1 cellular context compared by ENCODE assay signal in genomic region chr19:45640849-45641273, GRCh38.
TF ChIP-seq lines count a peak whose summit lies in the region.

No MANE protein-coding gene starts in this region.

TF ChIP-seq in HEK293, 187 proteins besides CTCF, POLR2A, EP300 and RAD21 (continued from another document):
- peak; percentile 51; the same call in 1 of the 2 replicates for TF ChIP-seq ZNF449 (tag by site-specific recombination; IDR thresholded peaks at IDR 0.05)
- no peak for TF ChIP-seq YY1 (tag by site-specific recombination; IDR thresholded peaks at IDR 0.05)
- TF ChIP-seq SP3 (tag by site-specific recombination; IDR thresholded peaks at IDR 0.05): peak; percentile 91; the same call in 1 of the 2 replicates
- no peak for TF ChIP-seq ZNF37A (tag by site-specific recombination; IDR thresholded peaks at IDR 0.05)
- peak; percentile 95 for TF ChIP-seq KLF9 (tag by site-specific recombination; IDR thresholded peaks at IDR 0.05; ENCODE audit: low read depth)
- peak; percentile 92 for TF ChIP-seq KLF1 (tag by site-specific recombination; IDR thresholded peaks at IDR 0.05)
- peak; percentile 88 for TF ChIP-seq KLF8 (tag by site-specific recombination; IDR thresholded peaks at IDR 0.05)
- peak; percentile 66; the same call in 1 of the 2 replicates for TF ChIP-seq ZBTB10 (tag by site-specific recombination; IDR thresholded peaks at IDR 0.05)
- no peak for TF ChIP-seq ZNF2 (tag by site-specific recombination; IDR thresholded peaks at IDR 0.05)
- TF ChIP-seq ZNF544 (tag by site-specific recombination; IDR thresholded peaks at IDR 0.05): no peak
- TF ChIP-seq HOXC10 (CRISPR knock-in tag; IDR thresholded peaks at IDR 0.05): no peak
- TF ChIP-seq ZNF114 (tag by site-specific recombination; IDR thresholded peaks at IDR 0.05): no peak
- TF ChIP-seq ZNF324 (tag by site-specific recombination; IDR thresholded peaks at IDR 0.05): no peak
- TF ChIP-seq ZNF174 (tag by site-specific recombination; IDR thresholded peaks at IDR 0.05): no peak
- no peak for TF ChIP-seq OVOL3 (tag by site-specific recombination; IDR thresholded peaks at IDR 0.05)
